In genomic region chr6:72621243-72622093, GRCh38 we compare ENCODE assay signal across 8 cellular contexts. TPM values are rescaled to one million over a fixed set of nuclear protein-coding genes. Genes with fewer than 3 reads are reported as not detected.
DNase-seq lines count a peak whose midpoint lies in the region; ATAC-seq and TF ChIP-seq lines count a peak whose summit lies in the region.

Gene KCNQ5 (plus strand): TSS chr6:72622064.

- H3K36me3 ChIP-seq in GM23338 (ENCODE audit: insufficient read depth) (no peaks in the 10 kb centered on the region), Panc1 (ENCODE audit: control insufficient read depth, insufficient read depth, low read length) (no peaks in the 10 kb centered on the region), brain microvascular endothelial cell (replicated peaks) (no peaks in the 10 kb centered on the region), kidney epithelial cell (ENCODE audit: control insufficient read depth, insufficient read depth, low read length) (no peaks in the 10 kb centered on the region)

- H3K27me3 Mint-ChIP-seq in GM23338 (ENCODE audit: insufficient read depth, low read depth, poor library complexity), result peaks cover 43% of the 10 kb centered on the region

- H3K27me3 ChIP-seq in GM23338 (ENCODE audit: insufficient read depth) (peaks cover 70% of the 10 kb centered on the region), Panc1 (ENCODE audit: control insufficient read depth, insufficient read depth, low read length) (no peaks in the 10 kb centered on the region; the same call in 1 of the 2 replicates), brain microvascular endothelial cell (replicated peaks) (no peaks in the 10 kb centered on the region), kidney epithelial cell (ENCODE audit: control insufficient read depth, insufficient read depth, low read length) (peaks cover 18% of the 10 kb centered on the region)

- H2AFZ ChIP-seq in GM23338, result peak within 1 kb of the TSS; percentile 100

- no peak for TF ChIP-seq CTCF in GM23338 (conservative IDR thresholded peaks at IDR 0.05; ENCODE audit: low read depth in 2 of 2)
- TF ChIP-seq CTCF in Panc1 (IDR thresholded peaks at IDR 0.05), result no peak
- no peak for TF ChIP-seq CTCF in brain microvascular endothelial cell (IDR thresholded peaks at IDR 0.05; ENCODE audit: low read depth, low read length, missing control alignments)
- no peak for TF ChIP-seq CTCF in kidney epithelial cell (IDR thresholded peaks at IDR 0.05; ENCODE audit: insufficient read depth, low read length, poor library complexity, severe bottlenecking)

- no peaks in the 10 kb centered on the region for H3K79me2 ChIP-seq in GM23338 (replicated peaks; ENCODE audit: insufficient read depth)

- DNase-seq in D341Med (ENCODE audit: low spot score), result peak; percentile 63
- DNase-seq in GM23338 (ENCODE audit: low spot score), result peak; percentile 74
- no peak for DNase-seq in Panc1 (ENCODE audit: low read depth, low spot score)
- DNase-seq in brain microvascular endothelial cell, result no peak
- DNase-seq in kidney epithelial cell (ENCODE audit: low read depth), result no peak
- peak; percentile 17 to 18 for DNase-seq in stimulated activated CD4-positive, alpha-beta T cell treated with anti-CD3 and anti-CD28 coated beads, Interleukin-4, amount 100 ng/mL, for 4 hours
- no peak for DNase-seq in KBM-7

- CTCF ChIA-PET in Panc1 (lab: Charles Lee), result interaction anchor here (1.0 kb wide), 1 partner anchor 508 kb away, joined by 3 read pairs; no protein-coding TSS in a partner anchor

- no peak within 1 kb of the TSS for H3K27ac Mint-ChIP-seq in GM23338

- H3K4me1 Mint-ChIP-seq in GM23338, result peaks cover 19% of the 10 kb centered on the region

- no peaks in the 10 kb centered on the region for H3F3A ChIP-seq in GM23338 (replicated peaks; ENCODE audit: low read depth)

- H3K9me2 ChIP-seq in GM23338 (ENCODE audit: insufficient read depth), result no peaks in the 10 kb centered on the region

- peaks cover 21% of the 10 kb centered on the region for H3K4me1 ChIP-seq in GM23338 (ENCODE audit: insufficient read depth)
- H3K4me1 ChIP-seq in Panc1 (ENCODE audit: control insufficient read depth, insufficient read depth, low read length), result peaks cover 28% of the 10 kb centered on the region

- H3K27ac ChIP-seq in GM23338 (ENCODE audit: low read depth) (no peak within 1 kb of the TSS), Panc1 (ENCODE audit: low read length) (peak within 1 kb of the TSS; percentile 86), brain microvascular endothelial cell (no peak within 1 kb of the TSS)

- POLR2A ChIA-PET in Panc1 (lab: Charles Lee), result interaction anchor here (0.7 kb wide), 1 partner anchor 10 kb away, joined by 5 read pairs; no protein-coding TSS in a partner anchor

- intact Hi-C loops in Panc1 (cut with micrococcal nuclease; ENCODE audit: unreplicated experiment), result no loop called here

- ATAC-seq in GM23338 (peak; percentile 41), Panc1 (peak; percentile 63), HG02588 (IDR thresholded peaks at IDR 0.05; ENCODE audit: unreplicated experiment) (no peak)

- no peaks in the 10 kb centered on the region for H4K20me1 ChIP-seq in GM23338 (replicated peaks; ENCODE audit: insufficient read depth)

- no peaks in the 10 kb centered on the region for H3K9me3 ChIP-seq in Panc1 (ENCODE audit: control insufficient read depth, insufficient read depth, low read depth, low read length)

- peak within 1 kb of the TSS; percentile 100 for H3K4me2 ChIP-seq in GM23338

- H3K4me3 ChIP-seq in GM23338, result peak within 1 kb of the TSS; percentile 84
- H3K4me3 ChIP-seq in Panc1 (ENCODE audit: low read depth in 2 of 2, low read length in 2 of 2), result peak within 1 kb of the TSS; percentile 71 to 92
- peak within 1 kb of the TSS; percentile 67 for H3K4me3 ChIP-seq in brain microvascular endothelial cell (ENCODE audit: low read depth, low read length)
- peak within 1 kb of the TSS; percentile 52 for H3K4me3 ChIP-seq in kidney epithelial cell (ENCODE audit: low read depth, low read length)

- peak within 1 kb of the TSS; percentile 81 for H3K4me3 Mint-ChIP-seq in GM23338

- H3K36me3 Mint-ChIP-seq in GM23338 (ENCODE audit: low read depth), result no peaks in the 10 kb centered on the region

- no TSS peak for BruUV-seq in Panc1 (replicated peaks; lab: Mats Ljungman, UMichigan)

- H3K9me3 Mint-ChIP-seq in GM23338, result no peaks in the 10 kb centered on the region; the same call in 2 of the 3 replicates

- in situ Hi-C loops in Panc1 (cut with HindIII; ENCODE audit: low pct_unique_long_range_greater_than_20kb, low sequenced_read_pairs), result no loop called here
- in situ Hi-C loops in brain microvascular endothelial cell (cut with HindIII; ENCODE audit: low pct_ligation_motif_present, low sequenced_read_pairs), result no loop called here
- in situ Hi-C loops in KBM-7 (cut with MboI; ENCODE audit: low pct_unique_long_range_greater_than_20kb, low sequenced_read_pairs), result no loop called here

TF ChIP-seq in GM23338, 12 proteins besides CTCF, POLR2A, EP300 and RAD21:
- TF ChIP-seq POLR2AphosphoS5 (IDR thresholded peaks at IDR 0.05; ENCODE audit: low read depth) (0 out of 2 replicates have a peak, but pooled peaks have one; percentile 25), NANOG (IDR thresholded peaks at IDR 0.05; ENCODE audit: borderline replicate concordance) (no peak), JUNB (IDR thresholded peaks at IDR 0.05; ENCODE audit: unreplicated experiment) (no peak), EZH2phosphoT487 (IDR thresholded peaks at IDR 0.05; ENCODE audit: unreplicated experiment) (peak; percentile 39), EZH2 (IDR thresholded peaks at IDR 0.05; ENCODE audit: low read depth, unreplicated experiment) (peak; percentile 5)

RNA-seq across cellular contexts. Expression of gene KCNQ5, which starts in this region (rescaled TPM):
- 0.87 and 2.3 TPM in 2 replicates for total RNA-seq in GM23338 (2014; rRNA removed; shearing (Covaris generic))
- 0.30 and 0.68 TPM in 2 replicates for polyA plus RNA-seq in GM23338 (2016; fragmentation: Nextera tagmentation; extraction: Ambion mirVana)
- total RNA-seq in Panc1 (2021; ENCODE audit: unreplicated experiment), result 9.4 TPM
- 4.7 TPM for polyA plus RNA-seq in Panc1 (2012; ENCODE audit: insufficient read length)
- total RNA-seq in kidney epithelial cell, result 1.9 and 2.5 TPM in 2 replicates

Comparison
In these comparisons a context has a peak if more than half of its experiments do, and no peak if none do; other contexts are left out.
1. DNase-seq: peak in D341Med (single experiment), GM23338 (single experiment) and stimulated activated CD4-positive, alpha-beta T cell treated with anti-CD3 and anti-CD28 coated beads, Interleukin-4, amount 100 ng/mL, for 4 hours (2 of 2); none in Panc1 (single experiment), brain microvascular endothelial cell (single experiment), kidney epithelial cell (single experiment) and KBM-7 (single experiment).
2. Peak in every context shown above with its lines, with median percentiles within 50 percentile points of each other: H3K4me3 ChIP-seq.